In genomic region chr17:31684901-31685300, GRCh38 we compare ENCODE assay signal across 1 cellular context.
A peak's percentile ranks its signal among the peaks of the same experiment; 100 is the strongest.
TF ChIP-seq lines count a peak whose summit lies in the region.

No MANE protein-coding gene starts in this region.

TF ChIP-seq in HEK293, 187 proteins besides CTCF, POLR2A, EP300 and RAD21 (continued from another document):
- peak; percentile 73 for TF ChIP-seq PRDM10 (tag by site-specific recombination; IDR thresholded peaks at IDR 0.05)
